Comparison of ENCODE assay signal across 7 cellular contexts in the genomic region with DNA sequence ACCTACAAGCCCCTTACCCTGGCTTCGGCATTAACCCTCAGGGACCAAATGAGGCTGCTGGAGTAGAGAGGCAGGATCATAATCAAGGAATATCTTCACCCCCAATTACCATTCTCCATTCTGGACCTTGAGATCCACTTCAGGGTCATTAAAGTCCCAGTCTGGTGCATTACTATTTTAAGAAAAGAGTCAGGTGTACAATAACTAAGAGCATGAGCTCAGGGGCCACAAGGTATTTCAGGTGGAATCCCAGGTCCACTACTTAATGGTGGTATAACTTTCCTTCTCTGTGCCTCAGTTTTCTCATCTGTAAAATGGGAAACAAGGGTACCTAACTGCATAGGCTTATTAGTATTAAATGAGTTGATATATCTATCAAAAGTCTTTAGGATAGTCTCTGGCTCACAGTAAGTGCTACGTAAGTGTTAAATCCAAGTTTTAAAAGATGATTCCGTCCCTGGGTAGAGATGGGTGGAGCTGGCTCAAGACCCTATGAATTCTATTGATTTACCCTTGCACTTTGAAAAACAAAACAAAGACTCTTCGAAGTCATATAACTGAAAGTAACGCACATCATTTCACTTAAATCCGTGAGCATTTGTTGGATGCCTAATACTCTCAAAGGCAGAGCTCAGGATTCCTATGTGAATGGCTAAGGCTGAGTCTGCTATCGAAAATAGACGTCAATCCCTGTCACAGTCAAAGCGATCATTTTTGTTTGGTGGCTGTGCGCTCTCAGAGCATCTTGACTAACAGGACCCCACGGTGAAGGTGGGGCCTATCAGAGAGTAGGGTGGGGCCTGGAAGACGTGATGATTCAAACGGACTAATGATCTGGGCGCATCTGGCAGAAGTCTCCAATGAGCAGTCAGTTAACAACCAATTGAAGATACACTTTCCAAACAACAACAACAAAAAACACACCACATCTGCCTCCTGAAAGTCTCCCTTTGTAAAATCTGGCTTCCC. TPM values are rescaled to one million over a fixed set of nuclear protein-coding genes. Genes with fewer than 3 reads are reported as not detected.
DNase-seq lines count a peak whose midpoint lies in the region; ATAC-seq, FAIRE-seq and TF ChIP-seq lines count a peak whose summit lies in the region.

No MANE protein-coding gene starts in this region.

- H3K4me3 Mint-ChIP-seq in neural progenitor cell = peak overlapping the region; percentile 95

- peaks cover 15% of the 10 kb centered on the region for H3K36me3 Mint-ChIP-seq in neural progenitor cell

- H2AFZ ChIP-seq in OCI-LY3 (ENCODE audit: low read depth, low read length) = peak overlapping the region; percentile 97
- peak overlapping the region; percentile 99 for H2AFZ ChIP-seq in neural progenitor cell (replicated peaks)

- H3K4me2 ChIP-seq in OCI-LY3 (ENCODE audit: low read length) (peak overlapping the region; percentile 72), neural progenitor cell (peak overlapping the region; percentile 76)

- H3F3A ChIP-seq in neural progenitor cell (ENCODE audit: low read depth) = peaks cover 43% of the 10 kb centered on the region

- peak overlapping the region; percentile 86 for H3K9ac ChIP-seq in OCI-LY3 (ENCODE audit: low read length)
- H3K9ac ChIP-seq in neural progenitor cell = peak overlapping the region; percentile 50

- TF ChIP-seq POLR2A in GM18505 (IDR thresholded peaks at IDR 0.05; ENCODE audit: borderline replicate concordance, extremely low read depth, insufficient read depth, insufficient read length) = no peak

- H3K4me1 ChIP-seq in OCI-LY3 (ENCODE audit: low read length) (peaks cover 29% of the 10 kb centered on the region), neural progenitor cell (peaks cover 19% of the 10 kb centered on the region)
- peaks cover 16% of the 10 kb centered on the region for H3K4me1 ChIP-seq in effector memory CD4-positive, alpha-beta T cell (ENCODE audit: control insufficient read depth, insufficient read depth, low read length, poor library complexity, severe bottlenecking)

- FAIRE-seq in GM18507 (lab: Jason Lieb, UNC) = peak; percentile 18

- no peak for ATAC-seq in GM18505 (IDR thresholded peaks at IDR 0.05; ENCODE audit: unreplicated experiment)

- peak overlapping the region; percentile 88 for H3K4me3 ChIP-seq in OCI-LY3 (ENCODE audit: low read length)
- peak overlapping the region; percentile 87 for H3K4me3 ChIP-seq in effector memory CD4-positive, alpha-beta T cell (ENCODE audit: insufficient read depth, low read depth, low read length, poor library complexity, severe bottlenecking)
- H3K4me3 ChIP-seq in neural progenitor cell = peak overlapping the region; percentile 86

- no peaks in the 10 kb centered on the region for H3K9me3 Mint-ChIP-seq in neural progenitor cell

- peaks cover 41% of the 10 kb centered on the region for H3K79me2 ChIP-seq in OCI-LY3 (ENCODE audit: low read length)
- peaks cover 38% of the 10 kb centered on the region for H3K79me2 ChIP-seq in neural progenitor cell (ENCODE audit: low read depth)

- in situ Hi-C loops in ACHN (cut with HindIII; ENCODE audit: low pct_ligation_motif_present, low pct_unique_long_range_greater_than_20kb, low sequenced_read_pairs) = no loop called here

- H3K36me3 ChIP-seq in OCI-LY3 (replicated peaks; ENCODE audit: low read depth, low read length) (peaks cover 26% of the 10 kb centered on the region), neural progenitor cell (peaks cover 5% of the 10 kb centered on the region)
- H3K36me3 ChIP-seq in effector memory CD4-positive, alpha-beta T cell (ENCODE audit: control insufficient read depth, insufficient read depth, low read length) = no peaks in the 10 kb centered on the region

- no peaks in the 10 kb centered on the region for H3K27me3 ChIP-seq in OCI-LY3 (ENCODE audit: low read depth, low read length)
- no peaks in the 10 kb centered on the region for H3K27me3 ChIP-seq in effector memory CD4-positive, alpha-beta T cell (replicated peaks; ENCODE audit: control insufficient read depth, insufficient read depth, low read length, poor library complexity, severe bottlenecking)
- no peaks in the 10 kb centered on the region for H3K27me3 ChIP-seq in neural progenitor cell

- H3K9me3 ChIP-seq in OCI-LY3 (ENCODE audit: insufficient read depth, low read length) (no peaks in the 10 kb centered on the region), neural progenitor cell (ENCODE audit: low read depth) (no peaks in the 10 kb centered on the region)
- H3K9me3 ChIP-seq in effector memory CD4-positive, alpha-beta T cell (ENCODE audit: control insufficient read depth, low read length) = no peaks in the 10 kb centered on the region

- DNase-seq in GM18507 (ENCODE audit: extremely low spot score, insufficient read length, low read depth) (no peak), neural progenitor cell (ENCODE audit: low spot score) (peak; percentile 10), cortex of kidney (lab: John Stamatoyannopoulos, UW) (no peak), ACHN (no peak)
- DNase-seq in effector memory CD4-positive, alpha-beta T cell = no peak

- TF ChIP-seq CTCF in OCI-LY3 (IDR thresholded peaks at IDR 0.05; ENCODE audit: low read depth, low read length) (no peak), neural progenitor cell (IDR thresholded peaks at IDR 0.05) (no peak)

- H3K27ac ChIP-seq in OCI-LY3 (ENCODE audit: low read length) (peak overlapping the region; percentile 81), neural progenitor cell (peak overlapping the region; percentile 85)
- H3K27ac ChIP-seq in effector memory CD4-positive, alpha-beta T cell (ENCODE audit: insufficient read depth, low read length, poor library complexity, severe bottlenecking) = peak overlapping the region; percentile 92

- peak overlapping the region; percentile 99 for H3K27ac Mint-ChIP-seq in neural progenitor cell

- peaks cover 8% of the 10 kb centered on the region for H3K27me3 Mint-ChIP-seq in neural progenitor cell (ENCODE audit: insufficient read depth, low read depth)

- peaks cover 33% of the 10 kb centered on the region for H3K4me1 Mint-ChIP-seq in neural progenitor cell

- peaks cover 32% of the 10 kb centered on the region for H4K20me1 ChIP-seq in OCI-LY3 (ENCODE audit: insufficient read depth, low read length)
- H4K20me1 ChIP-seq in neural progenitor cell (ENCODE audit: low read depth) = peaks cover 32% of the 10 kb centered on the region

RNA-seq across cellular contexts. Expression of gene NUCKS1, which starts 1.0 kb away (rescaled TPM):
- 449 and 700 TPM in 2 replicates for total RNA-seq in neural progenitor cell (ENCODE audit: low replicate concordance)

RNA-seq across cellular contexts. Expression of gene RAB29, which starts 24.3 kb away (rescaled TPM):
- total RNA-seq in neural progenitor cell (ENCODE audit: low replicate concordance) = 3.8 and 6.0 TPM in 2 replicates
